Comparison of ENCODE assay signal across 12 cellular contexts in the genomic region with DNA sequence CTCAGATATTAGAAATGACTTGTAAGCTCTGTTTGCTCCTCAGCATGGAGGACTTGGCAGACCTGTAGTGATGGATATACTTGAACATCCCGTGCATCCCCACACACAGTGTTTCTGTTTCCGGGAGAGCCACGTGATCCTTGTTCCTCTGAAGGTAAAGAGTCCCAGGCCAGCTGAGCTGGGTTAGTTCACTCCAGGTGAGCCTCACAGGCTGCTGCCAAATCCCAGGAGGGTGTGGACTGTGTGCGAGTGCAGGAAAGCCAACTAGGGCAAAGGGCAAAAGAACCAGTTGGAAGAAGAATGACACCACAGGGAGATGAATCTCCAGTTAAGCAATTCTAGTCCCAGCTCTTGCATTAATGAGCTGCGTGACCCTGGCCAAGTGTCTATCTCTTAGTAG. TPM values are rescaled to one million over a fixed set of nuclear protein-coding genes. Genes with fewer than 3 reads are reported as not detected.
DNase-seq lines count a peak whose midpoint lies in the region; ATAC-seq, FAIRE-seq and TF ChIP-seq lines count a peak whose summit lies in the region.
"Had no signal": no experiment of that assay in that cellular context is flagged by ENCODE, and none has a peak within 500 bp of the region (broad histone marks: within the 10 kb centered on the region; RNA-seq: fewer than 3 reads in every experiment).

No MANE protein-coding gene starts in this region.

- no peak overlapping the region for H3K27ac ChIP-seq in K562 (ENCODE audit: extremely low read depth, low read depth, low read length)
- H3K27ac ChIP-seq in upper lobe of right lung, result no peak overlapping the region
- H3K27ac ChIP-seq: HL-60, testis had no signal

- no peaks in the 10 kb centered on the region for H3K79me2 ChIP-seq in K562 (ENCODE audit: control insufficient read depth, insufficient read depth, low read length)

- POLR2A ChIA-PET in K562 (lab: Yijun Ruan, JAX), result interaction anchor here (0.8 kb wide), 2 partner anchors 10 to 14 kb away, joined by 3 read pairs; partner anchors contain the start of gene TOMM5

- H4K20me1 ChIP-seq in K562 (replicated peaks; ENCODE audit: control insufficient read depth, insufficient read depth, low read length), result no peaks in the 10 kb centered on the region

- DNase-seq in NCI-H146 (lab: John Stamatoyannopoulos, UW) (peak; percentile 20), NCI-H146 treated with DMSO at 0.1 percent for 48 hours (lab: John Stamatoyannopoulos, UW; ENCODE audit: unreplicated experiment) (no peak), K562 (ENCODE audit: extremely low read depth in 1 of 4, low spot score in 3 of 4) (no peak), left lobe of liver (ENCODE audit: low spot score) (peak; percentile 93), upper lobe of right lung (peak; percentile 69), activated gamma-delta T cell (lab: John Stamatoyannopoulos, UW) (no peak), BE2C (no peak), urothelium cell line (ENCODE audit: low spot score) (no peak)
- DNase-seq: activated naive CD4-positive, alpha-beta T cell treated with anti-CD3 and anti-CD28 coated beads, Interleukin-2, amount 50 U/mL, for 16 hours; SHP77 treated with DMSO at 0.1 percent for 48 hours; testis had no signal

- no peak for TF ChIP-seq CTCF in K562 (IDR thresholded peaks at IDR 0.05 in 2 of 3, conservative IDR thresholded peaks at IDR 0.05 in 1 of 3; ENCODE audit: insufficient read depth in 2 of 3, low read depth in 1 of 3, low read length in 3 of 3)
- TF ChIP-seq CTCF in upper lobe of right lung (IDR thresholded peaks at IDR 0.05), result no peak
- no peak for TF ChIP-seq CTCF in BE2C (IDR thresholded peaks at IDR 0.05; ENCODE audit: low read depth, low read length)

- WGBS in K562 (ENCODE audit: insufficient coverage, low coverage, missing lambda C conversion rate), result 2% methylated on average over 5 of the region's 5 CpGs

- H3K9me1 ChIP-seq in K562 (ENCODE audit: control insufficient read depth, insufficient read depth, low read length), result no peaks in the 10 kb centered on the region

- CTCF ChIA-PET in K562 (lab: Yijun Ruan, JAX; ENCODE audit: low intra/inter-chr PET ratio), result no interaction called here

- H3K4me1 ChIP-seq in K562 (replicated peaks in 1 of 2; ENCODE audit: control insufficient read depth in 2 of 2, insufficient read depth in 2 of 2, low read length in 2 of 2) (no peaks in the 10 kb centered on the region; a peak in 1 of 5 replicates), upper lobe of right lung (no peaks in the 10 kb centered on the region), BE2C (peaks cover 6% of the 10 kb centered on the region; the same call in 1 of the 2 replicates)
- H3K4me1 ChIP-seq: testis had no signal

- H3K36me3 ChIP-seq in K562 (ENCODE audit: control insufficient read depth, insufficient read depth, low read length) (no peaks in the 10 kb centered on the region), upper lobe of right lung (no peaks in the 10 kb centered on the region), BE2C (no peaks in the 10 kb centered on the region)

- peaks cover 27 to 28% of the 10 kb centered on the region in 2 experiments for H3K27me3 ChIP-seq in K562 (ENCODE audit: control insufficient read depth in 2 of 2, insufficient read depth in 2 of 2, low read length in 2 of 2)
- H3K27me3 ChIP-seq in upper lobe of right lung, result peaks cover 12% of the 10 kb centered on the region
- no peaks in the 10 kb centered on the region for H3K27me3 ChIP-seq in BE2C
- H3K27me3 ChIP-seq: testis had no signal

- TF ChIP-seq RAD21 in K562 (CRISPR knock-in tag; conservative IDR thresholded peaks at IDR 0.05 in 1 of 2, IDR thresholded peaks at IDR 0.05 in 1 of 2), result no peak

- H3K9me3 ChIP-seq in K562 (replicated peaks; ENCODE audit: control insufficient read depth, insufficient read depth, low read depth, low read length), result no peaks in the 10 kb centered on the region
- no peaks in the 10 kb centered on the region for H3K9me3 ChIP-seq in upper lobe of right lung
- no peaks in the 10 kb centered on the region for H3K9me3 ChIP-seq in BE2C
- H3K9me3 ChIP-seq: testis had no signal

- no peak overlapping the region for H3K4me2 ChIP-seq in K562 (ENCODE audit: insufficient read depth, low read length)

- FAIRE-seq in K562 (lab: Jason Lieb, UNC), result no peak
- no peak for FAIRE-seq in urothelium cell line (lab: Jason Lieb, UNC)

- no peak overlapping the region for H2AFZ ChIP-seq in K562 (ENCODE audit: low read depth, low read length)

- ATAC-seq in K562 (peak; percentile 20; the same call in 1 of the 3 replicates), left lobe of liver (peak; percentile 98), upper lobe of right lung (peak; percentile 89)

- no TSS peak for BruUV-seq in K562 (replicated peaks; lab: Mats Ljungman, UMichigan)

- in situ Hi-C loops in K562 (cut with MboI), result no loop called here

- no peak for TF ChIP-seq EP300 in K562 (IDR thresholded peaks at IDR 0.05; ENCODE audit: low read length)

- no peak for TF ChIP-seq POLR2A in K562 (conservative IDR thresholded peaks at IDR 0.05)

- H3K4me3 ChIP-seq in K562, result no peak overlapping the region
- H3K4me3 ChIP-seq in upper lobe of right lung, result no peak overlapping the region
- no peak overlapping the region for H3K4me3 ChIP-seq in BE2C (ENCODE audit: low read depth, low read length)
- H3K4me3 ChIP-seq: testis had no signal

- no peak overlapping the region for H3K9ac ChIP-seq in K562 (ENCODE audit: insufficient read depth in 1 of 2, low read depth in 2 of 2, low read length in 2 of 2)

- intact Hi-C loops in K562 (cut with micrococcal nuclease), result no loop called here
- intact Hi-C loops in upper lobe of right lung (cut with DNase I), result no loop called here

RNA-seq across cellular contexts. Expression of gene TOMM5, which starts 10.4 kb away (rescaled TPM):
- 113 and 166 TPM in 2 replicates for total RNA-seq in K562 (2011; cell fraction: chromatin; rRNA removed; ENCODE audit: low replicate concordance)
- total RNA-seq in K562 (2011; cell fraction: nucleolus; rRNA removed), result 109 and 111 TPM in 2 replicates
- 160 and 203 TPM in 2 replicates for total RNA-seq in K562 (2011; cell fraction: nucleoplasm; rRNA removed)
- 486 and 497 TPM in 2 replicates for total RNA-seq in K562 (2014; rRNA removed)
- 432 and 435 TPM in 2 replicates for total RNA-seq in K562 (2014; rRNA removed; fragmentation: Illumina TruSeq; extraction: Trizol)
- total RNA-seq in K562 (2015; rRNA removed; fragmentation: Illumina TruSeq; extraction: Trizol), result 507 and 545 TPM in 2 replicates
- 262 and 298 TPM in 2 replicates for total RNA-seq in K562 (2021)
- 324 and 496 TPM in 2 replicates for polyA plus RNA-seq in K562 (2011; rRNA removed)
- polyA plus RNA-seq in K562 (2011; cell fraction: cytosol; rRNA removed), result 234 and 249 TPM in 2 replicates
- 147 and 154 TPM in 2 replicates for polyA plus RNA-seq in K562 (2011; cell fraction: nucleus; rRNA removed)
- polyA plus RNA-seq in K562 (2012), result 170 and 540 TPM in 2 replicates
- 415 and 463 TPM in 2 replicates for polyA plus RNA-seq in K562 (2014; fragmentation: Illumina TruSeq; extraction: Trizol)
- 1,000 to 10,000 TPM; 1,739 to 1,742 TPM for polyA plus RNA-seq in K562 (2014; fragmentation: Nextera tagmentation; extraction: Ambion mirVana)
- polyA plus RNA-seq in K562 (2014; rRNA removed), result 636 and 716 TPM in 2 replicates
- 175 and 198 TPM in 2 replicates for polyA minus RNA-seq in K562 (2011; rRNA and poly(A)+ RNA removed)
- 111 and 115 TPM in 2 replicates for polyA minus RNA-seq in K562 (2011; cell fraction: cytosol; rRNA and poly(A)+ RNA removed)
- 84.0 and 132 TPM in 2 replicates for polyA minus RNA-seq in K562 (2011; cell fraction: nucleus; rRNA and poly(A)+ RNA removed)
- total RNA-seq in left lobe of liver, result 35.4 TPM
- 60.7 TPM for total RNA-seq in upper lobe of right lung
- polyA plus RNA-seq in BE2C (2012; ENCODE audit: insufficient read depth, insufficient read length, low read depth), result 161 TPM

RNA-seq across cellular contexts. Expression of gene FBXO10, which starts 26.6 kb away (rescaled TPM):
- total RNA-seq in K562 (2011; cell fraction: chromatin; rRNA removed; ENCODE audit: low replicate concordance), result 20.5 and 28.7 TPM in 2 replicates
- total RNA-seq in K562 (2011; cell fraction: nucleolus; rRNA removed), result 16.5 and 18.0 TPM in 2 replicates
- 18.5 and 20.4 TPM in 2 replicates for total RNA-seq in K562 (2011; cell fraction: nucleoplasm; rRNA removed)
- total RNA-seq in K562 (2014; rRNA removed) (5.4 and 8.2 TPM in 2 replicates), K562 (2014; rRNA removed; fragmentation: Illumina TruSeq; extraction: Trizol) (5.0 and 6.0 TPM in 2 replicates), K562 (2015; rRNA removed; fragmentation: Illumina TruSeq; extraction: Trizol) (5.8 and 5.9 TPM in 2 replicates), K562 (2021) (8.8 and 9.0 TPM in 2 replicates), left lobe of liver (3.4 TPM), upper lobe of right lung (8.0 TPM)
- polyA plus RNA-seq in K562 (2011; rRNA removed) (9.9 and 16.4 TPM in 2 replicates), K562 (2014; fragmentation: Illumina TruSeq; extraction: Trizol) (8.8 and 9.6 TPM in 2 replicates), K562 (2014; fragmentation: Nextera tagmentation; extraction: Ambion mirVana) (1 to 10 TPM in 1 of 2 experiments, under 1 TPM in 1; 0.84 to 1.4 TPM), K562 (2014; rRNA removed) (7.5 and 8.1 TPM in 2 replicates)
- 12.5 and 16.9 TPM in 2 replicates for polyA plus RNA-seq in K562 (2011; cell fraction: cytosol; rRNA removed)
- 23.8 and 24.9 TPM in 2 replicates for polyA plus RNA-seq in K562 (2011; cell fraction: nucleus; rRNA removed)
- 7.7 and 8.2 TPM in 2 replicates for polyA plus RNA-seq in K562 (2012)
- polyA minus RNA-seq in K562 (2011; rRNA and poly(A)+ RNA removed), result 15.5 and 17.2 TPM in 2 replicates
- 6.4 and 10.2 TPM in 2 replicates for polyA minus RNA-seq in K562 (2011; cell fraction: cytosol; rRNA and poly(A)+ RNA removed)
- polyA minus RNA-seq in K562 (2011; cell fraction: nucleus; rRNA and poly(A)+ RNA removed), result 8.8 and 11.0 TPM in 2 replicates
- polyA plus RNA-seq in BE2C (2012; ENCODE audit: insufficient read depth, insufficient read length, low read depth), result 17.0 TPM

RNA-seq across cellular contexts. Expression of gene FRMPD1, which starts 47.9 kb away (rescaled TPM):
- total RNA-seq in K562 (2011; cell fraction: chromatin; rRNA removed; ENCODE audit: low replicate concordance), result not detected in 2 replicates
- total RNA-seq in K562 (2011; cell fraction: nucleolus; rRNA removed), result not detected in 2 replicates
- not detected in 2 replicates for total RNA-seq in K562 (2011; cell fraction: nucleoplasm; rRNA removed)
- total RNA-seq in K562 (2014; rRNA removed) (not detected in 2 replicates), K562 (2014; rRNA removed; fragmentation: Illumina TruSeq; extraction: Trizol) (not detected in 2 replicates), K562 (2015; rRNA removed; fragmentation: Illumina TruSeq; extraction: Trizol) (not detected in 2 replicates), K562 (2021) (not detected in 2 replicates), left lobe of liver (0.88 TPM), upper lobe of right lung (not detected)
- polyA plus RNA-seq in K562 (2011; rRNA removed) (not detected in 2 replicates), K562 (2014; fragmentation: Illumina TruSeq; extraction: Trizol) (not detected in 2 replicates), K562 (2014; fragmentation: Nextera tagmentation; extraction: Ambion mirVana) (not detected), K562 (2014; rRNA removed) (not detected in 2 replicates)
- not detected in 2 replicates for polyA plus RNA-seq in K562 (2011; cell fraction: cytosol; rRNA removed)
- not detected in 2 replicates for polyA plus RNA-seq in K562 (2011; cell fraction: nucleus; rRNA removed)
- not detected in 2 replicates for polyA plus RNA-seq in K562 (2012)
- polyA minus RNA-seq in K562 (2011; rRNA and poly(A)+ RNA removed), result not detected in 2 replicates
- not detected in 2 replicates for polyA minus RNA-seq in K562 (2011; cell fraction: cytosol; rRNA and poly(A)+ RNA removed)
- not detected in 2 replicates for polyA minus RNA-seq in K562 (2011; cell fraction: nucleus; rRNA and poly(A)+ RNA removed)
- not detected for polyA plus RNA-seq in BE2C (2012; ENCODE audit: insufficient read depth, insufficient read length, low read depth)

Comparison
In these comparisons a context has a peak if more than half of its experiments do, and no peak if none do; other contexts are left out.
1. DNase-seq: peak in NCI-H146 (single experiment), left lobe of liver (single experiment) and upper lobe of right lung (single experiment); none in NCI-H146 treated with DMSO at 0.1 percent for 48 hours (single experiment), K562 (0 of 4), activated gamma-delta T cell (single experiment), BE2C (single experiment) and urothelium cell line (single experiment).
2. ATAC-seq: peak in every context shown above with its lines; median percentile 98 in left lobe of liver; 89 in upper lobe of right lung; 20 in K562.